Comparison of ENCODE assay signal across 12 cellular contexts in genomic region chr17:1379208-1379929, GRCh38. TPM values are rescaled to one million over a fixed set of nuclear protein-coding genes. Genes with fewer than 3 reads are reported as not detected.
A peak's percentile ranks its signal among the peaks of the same experiment; 100 is the strongest.
DNase-seq lines count a peak whose midpoint lies in the region; ATAC-seq and FAIRE-seq lines count a peak whose summit lies in the region.
"Had no signal": no experiment of that assay in that cellular context is flagged by ENCODE, and none has a peak within 500 bp of the region (broad histone marks: within the 10 kb centered on the region; RNA-seq: fewer than 3 reads in every experiment).

No MANE protein-coding gene starts in this region.

- H3K36me3 Mint-ChIP-seq in activated CD4-positive, alpha-beta memory T cell treated with anti-CD3 and anti-CD28 coated beads, Interleukin-2, amount 10 ng/mL, durations not matched to agents 7 days and 5 days (ENCODE audit: low read depth): peaks cover 16% of the 10 kb centered on the region

- intact Hi-C loops in right cardiac atrium (cut with DNase I): no loop called here

- no peaks in the 10 kb centered on the region for H3K27me3 Mint-ChIP-seq in activated CD4-positive, alpha-beta memory T cell treated with anti-CD3 and anti-CD28 coated beads, Interleukin-2, amount 10 ng/mL, durations not matched to agents 7 days and 5 days
- H3K27me3 Mint-ChIP-seq in stimulated activated naive CD8-positive, alpha-beta T cell treated with anti-CD3 and anti-CD28 coated beads, Interleukin-15, amount 100 ng/mL, for 72 hours: no peaks in the 10 kb centered on the region

- no peak overlapping the region for H3K4me3 ChIP-seq in right cardiac atrium (ENCODE audit: low read length)
- H3K4me3 ChIP-seq: lung, MG63, thyroid gland had no signal

- 65% methylated on average over 11 of the region's 11 CpGs for WGBS in right cardiac atrium

- no peak for ATAC-seq in right cardiac atrium
- ATAC-seq in stimulated activated naive CD8-positive, alpha-beta T cell treated with anti-CD3 and anti-CD28 coated beads, Interleukin-15, amount 100 ng/mL, for 72 hours: no peak

- H3K27me3 ChIP-seq in right cardiac atrium (ENCODE audit: control insufficient read depth, insufficient read depth): no peaks in the 10 kb centered on the region
- H3K27me3 ChIP-seq: MG63, thyroid gland had no signal

- H3K27ac ChIP-seq in right cardiac atrium (ENCODE audit: low read length): peak overlapping the region; percentile 44

- H3K9me3 ChIP-seq in right cardiac atrium (ENCODE audit: control insufficient read depth, low read length): no peaks in the 10 kb centered on the region
- H3K9me3 ChIP-seq: MG63, thyroid gland had no signal

- POLR2A ChIA-PET in activated CD4-positive, alpha-beta memory T cell treated with anti-CD3 and anti-CD28 coated beads, Interleukin-2, amount 10 ng/mL, durations not matched to agents 7 days and 5 days (lab: Charles Lee): interaction anchor here (0.9 to 2.4 kb wide), 6 partner anchors 8 to 136 kb away, joined by 3 to 8 read pairs (median 4); partner anchors contain the start of gene YWHAE

- no peak overlapping the region for H3K4me3 Mint-ChIP-seq in activated CD4-positive, alpha-beta memory T cell treated with anti-CD3 and anti-CD28 coated beads, Interleukin-2, amount 10 ng/mL, durations not matched to agents 7 days and 5 days
- H3K4me3 Mint-ChIP-seq in stimulated activated naive CD8-positive, alpha-beta T cell treated with anti-CD3 and anti-CD28 coated beads, Interleukin-15, amount 100 ng/mL, for 72 hours: peak overlapping the region; percentile 44 to 57

- no peaks in the 10 kb centered on the region for H3K9me3 Mint-ChIP-seq in activated CD4-positive, alpha-beta memory T cell treated with anti-CD3 and anti-CD28 coated beads, Interleukin-2, amount 10 ng/mL, durations not matched to agents 7 days and 5 days
- no peaks in the 10 kb centered on the region for H3K9me3 Mint-ChIP-seq in stimulated activated naive CD8-positive, alpha-beta T cell treated with anti-CD3 and anti-CD28 coated beads, Interleukin-15, amount 100 ng/mL, for 72 hours

- CTCF ChIA-PET in activated CD4-positive, alpha-beta memory T cell treated with anti-CD3 and anti-CD28 coated beads, Interleukin-2, amount 10 ng/mL, durations not matched to agents 7 days and 5 days (lab: Charles Lee): interaction anchor here (0.7 to 6.3 kb wide), 3 partner anchors 14 to 195 kb away, joined by 4 to 54 read pairs (median 11); no protein-coding TSS in a partner anchor

- peak; percentile 63 for DNase-seq in activated effector memory CD4-positive, alpha-beta T cell treated with anti-CD3 and anti-CD28 coated beads, Interleukin-2, amount 50 U/mL, for 16 hours
- DNase-seq in activated effector memory CD4-positive, alpha-beta T cell treated with Interleukin-2 at 50 U/mL for 16 hours: no peak
- no peak for DNase-seq in activated CD4-positive, alpha-beta memory T cell treated with anti-CD3 and anti-CD28 coated beads, Interleukin-2, amount 10 ng/mL, durations not matched to agents 7 days and 5 days
- no peak for DNase-seq in right cardiac atrium
- no peak for DNase-seq in stimulated activated naive CD8-positive, alpha-beta T cell treated with anti-CD3 and anti-CD28 coated beads, Interleukin-15, amount 100 ng/mL, for 72 hours
- no peak for DNase-seq in RKO (ENCODE audit: low spot score)
- DNase-seq in GM19239 (ENCODE audit: insufficient read length, low spot score): no peak
- DNase-seq in NCI-H1105 treated with DMSO at 0.1 percent for 48 hours (lab: John Stamatoyannopoulos, UW): no peak
- DNase-seq: MG63, thyroid gland had no signal

- H3K4me1 ChIP-seq in right cardiac atrium (ENCODE audit: control insufficient read depth, insufficient read depth, low read length): peaks cover 20% of the 10 kb centered on the region

- H3K4me1 Mint-ChIP-seq in activated CD4-positive, alpha-beta memory T cell treated with anti-CD3 and anti-CD28 coated beads, Interleukin-2, amount 10 ng/mL, durations not matched to agents 7 days and 5 days: peaks cover 72% of the 10 kb centered on the region
- H3K4me1 Mint-ChIP-seq in stimulated activated naive CD8-positive, alpha-beta T cell treated with anti-CD3 and anti-CD28 coated beads, Interleukin-15, amount 100 ng/mL, for 72 hours: peaks cover 84% of the 10 kb centered on the region

- H3K27ac Mint-ChIP-seq in activated CD4-positive, alpha-beta memory T cell treated with anti-CD3 and anti-CD28 coated beads, Interleukin-2, amount 10 ng/mL, durations not matched to agents 7 days and 5 days: peak overlapping the region; percentile 45
- peak overlapping the region in 1 of 2 donors; percentile 38 for H3K27ac Mint-ChIP-seq in stimulated activated naive CD8-positive, alpha-beta T cell treated with anti-CD3 and anti-CD28 coated beads, Interleukin-15, amount 100 ng/mL, for 72 hours

- FAIRE-seq in GM19239 (lab: Jason Lieb, UNC): no peak
- FAIRE-seq: RCC 7860 had no signal

RNA-seq across cellular contexts. Expression of gene YWHAE, which starts 20.7 kb away (rescaled TPM):
- total RNA-seq in activated CD4-positive, alpha-beta memory T cell treated with anti-CD3 and anti-CD28 coated beads, Interleukin-2, amount 10 ng/mL, durations not matched to agents 7 days and 5 days: 100 to 1,000 TPM; 352 to 374 TPM
- 100 to 1,000 TPM; 484 to 570 (median 535) TPM for total RNA-seq in right cardiac atrium
- 366 TPM for polyA plus RNA-seq in right cardiac atrium
